11 cellular contexts compared by ENCODE assay signal in the genomic region with DNA sequence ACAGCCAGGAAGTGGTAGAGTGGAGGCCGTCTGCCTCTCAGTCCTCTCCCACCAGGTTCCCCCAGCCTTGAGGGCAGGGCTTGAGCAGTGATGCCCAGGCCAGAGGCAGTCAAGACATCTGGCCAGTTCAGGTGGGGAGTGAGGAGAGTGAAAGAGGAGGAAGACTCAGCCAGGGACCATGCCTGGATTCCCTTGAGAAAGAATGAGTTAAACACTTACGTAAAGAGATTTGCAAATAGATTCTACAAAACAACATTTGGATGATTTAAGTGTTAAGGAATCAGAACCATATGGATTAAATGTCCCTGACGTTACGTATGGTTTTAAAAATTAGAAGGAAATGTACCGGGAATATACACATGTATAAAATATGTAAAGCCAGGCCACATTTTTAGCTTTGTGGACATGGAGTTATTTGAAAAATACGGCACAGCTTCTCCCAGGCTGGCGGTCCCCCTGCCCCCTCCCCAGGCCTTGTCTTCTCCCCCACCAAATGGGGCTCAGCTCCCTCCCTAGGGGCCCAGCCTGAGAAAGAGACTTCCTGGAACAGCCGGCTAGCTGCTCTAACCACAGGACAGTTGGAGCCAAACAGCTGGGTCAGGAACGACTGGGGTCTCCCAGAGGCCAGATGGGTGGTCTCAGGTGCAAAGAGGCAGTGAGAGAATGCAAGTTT.
DNase-seq lines count a peak whose midpoint lies in the region; ATAC-seq and TF ChIP-seq lines count a peak whose summit lies in the region.
"Had no signal": no experiment of that assay in that cellular context is flagged by ENCODE, and none has a peak within 500 bp of the region (broad histone marks: within the 10 kb centered on the region; RNA-seq: fewer than 3 reads in every experiment).

No MANE protein-coding gene starts in this region.

- peaks cover 75% of the 10 kb centered on the region for H3K4me1 ChIP-seq in CD4-positive, CD25-positive, alpha-beta regulatory T cell (ENCODE audit: control insufficient read depth, insufficient read depth, low read length, poor library complexity, severe bottlenecking)

- no peaks in the 10 kb centered on the region for H3K9me3 Mint-ChIP-seq in CD4-positive, CD25-positive, alpha-beta regulatory T cell
- H3K9me3 Mint-ChIP-seq in HFFc6, result no peaks in the 10 kb centered on the region
- no peaks in the 10 kb centered on the region for H3K9me3 Mint-ChIP-seq in activated naive CD4-positive, alpha-beta T cell treated with anti-CD3 and anti-CD28 coated beads, Interleukin-2, amount 50 U/mL, for 72 hours

- H3K36me3 ChIP-seq in CD4-positive, CD25-positive, alpha-beta regulatory T cell (ENCODE audit: control insufficient read depth, insufficient read depth, low read length), result no peaks in the 10 kb centered on the region

- peak overlapping the region; percentile 71 for H3K27ac ChIP-seq in CD4-positive, CD25-positive, alpha-beta regulatory T cell (ENCODE audit: insufficient read depth, low read length, poor library complexity, severe bottlenecking)

- no peak for TF ChIP-seq CTCF in HFFc6 (IDR thresholded peaks at IDR 0.05)

- H3K36me3 Mint-ChIP-seq in CD4-positive, CD25-positive, alpha-beta regulatory T cell, result no peaks in the 10 kb centered on the region
- no peaks in the 10 kb centered on the region for H3K36me3 Mint-ChIP-seq in HFFc6 (ENCODE audit: low read depth)
- H3K36me3 Mint-ChIP-seq in activated naive CD4-positive, alpha-beta T cell treated with anti-CD3 and anti-CD28 coated beads, Interleukin-2, amount 50 U/mL, for 72 hours, result no peaks in the 10 kb centered on the region

- ATAC-seq in CD4-positive, CD25-positive, alpha-beta regulatory T cell (ENCODE audit: low read depth in 2 of 2), result no peak
- no peak for ATAC-seq in activated naive CD4-positive, alpha-beta T cell treated with anti-CD3 and anti-CD28 coated beads, Interleukin-2, amount 50 U/mL, for 72 hours

- no peaks in the 10 kb centered on the region for H3K27me3 Mint-ChIP-seq in CD4-positive, CD25-positive, alpha-beta regulatory T cell
- peaks cover 3% of the 10 kb centered on the region for H3K27me3 Mint-ChIP-seq in HFFc6 (ENCODE audit: insufficient read depth)

- peak overlapping the region; percentile 31 to 84 (median 65) for H3K4me3 Mint-ChIP-seq in CD4-positive, CD25-positive, alpha-beta regulatory T cell
- peak overlapping the region; percentile 79 for H3K4me3 Mint-ChIP-seq in HFFc6

- DNase-seq in CD4-positive, CD25-positive, alpha-beta regulatory T cell, result no peak
- DNase-seq in HFFc6 (peak; percentile 46), iris pigment epithelial cell (ENCODE audit: low read depth) (peak; percentile 78), NCI-H2081 (lab: John Stamatoyannopoulos, UW) (no peak), NCI-H2227 (lab: John Stamatoyannopoulos, UW; ENCODE audit: unreplicated experiment) (no peak), NCI-H2081 treated with DMSO at 0.1 percent for 48 hours (lab: John Stamatoyannopoulos, UW) (no peak), NCI-H1048 (lab: John Stamatoyannopoulos, UW) (no peak)
- DNase-seq in activated naive CD4-positive, alpha-beta T cell treated with anti-CD3 and anti-CD28 coated beads, Interleukin-2, amount 50 U/mL, for 72 hours (ENCODE audit: low spot score in 2 of 2), result no peak
- DNase-seq: GF-D8, left colon, NCI-H345 had no signal

- H3K27me3 ChIP-seq in CD4-positive, CD25-positive, alpha-beta regulatory T cell (ENCODE audit: control insufficient read depth, insufficient read depth, low read length), result no peaks in the 10 kb centered on the region

- H3K4me1 Mint-ChIP-seq in CD4-positive, CD25-positive, alpha-beta regulatory T cell, result peaks cover 24 to 93% (median 68%) of the 10 kb centered on the region in 4 donors
- peaks cover 77% of the 10 kb centered on the region for H3K4me1 Mint-ChIP-seq in HFFc6 (ENCODE audit: low read depth)

- H3K9me3 ChIP-seq in CD4-positive, CD25-positive, alpha-beta regulatory T cell (ENCODE audit: control insufficient read depth in 2 of 2, low read length in 2 of 2), result no peaks in the 10 kb centered on the region

- peak overlapping the region; percentile 82 to 90 (median 85) for H3K27ac Mint-ChIP-seq in CD4-positive, CD25-positive, alpha-beta regulatory T cell
- H3K27ac Mint-ChIP-seq in HFFc6, result peak overlapping the region; percentile 90
- H3K27ac Mint-ChIP-seq in activated naive CD4-positive, alpha-beta T cell treated with anti-CD3 and anti-CD28 coated beads, Interleukin-2, amount 50 U/mL, for 72 hours, result peak overlapping the region; percentile 63 to 94

- peak overlapping the region; percentile 77 for H3K4me3 ChIP-seq in CD4-positive, CD25-positive, alpha-beta regulatory T cell (ENCODE audit: low read depth, low read length)

Comparison
In these comparisons a context has a peak if more than half of its experiments do, and no peak if none do; other contexts are left out.
1. DNase-seq: peak in HFFc6 (single experiment) and iris pigment epithelial cell (single experiment); none in CD4-positive, CD25-positive, alpha-beta regulatory T cell (0 of 3), activated naive CD4-positive, alpha-beta T cell treated with anti-CD3 and anti-CD28 coated beads, Interleukin-2, amount 50 U/mL, for 72 hours (0 of 2), NCI-H2081 (0 of 2), NCI-H2227 (single experiment), NCI-H2081 treated with DMSO at 0.1 percent for 48 hours (single experiment) and NCI-H1048 (single experiment).
2. Peak in every context shown above with its lines, with median percentiles within 50 percentile points of each other: H3K27ac Mint-ChIP-seq.